Comparison of ENCODE assay signal across 8 cellular contexts in the genomic region with DNA sequence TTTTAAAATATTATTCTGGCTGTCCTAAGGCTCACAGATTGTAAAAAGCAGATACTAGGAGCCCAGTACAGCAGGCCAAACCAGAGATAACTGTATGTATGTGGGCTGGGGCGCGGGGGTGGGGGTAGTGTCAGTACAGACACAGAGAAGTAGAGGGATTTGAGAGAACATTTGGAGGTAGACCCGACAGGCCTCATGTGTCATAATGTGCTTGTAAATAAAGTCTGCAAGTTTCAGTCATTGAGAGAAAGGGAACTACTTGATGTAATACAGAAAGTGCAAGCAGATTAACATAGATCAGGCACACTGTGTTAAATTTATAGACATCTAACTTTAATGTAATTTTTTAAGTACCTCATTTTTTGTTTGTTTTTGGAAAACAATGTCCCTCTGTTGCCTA.
DNase-seq lines count a peak whose midpoint lies in the region; ATAC-seq and TF ChIP-seq lines count a peak whose summit lies in the region.

No MANE protein-coding gene starts in this region.

- H3K4me3 Mint-ChIP-seq in dendritic cell treated with granulocyte-macrophage colony-stimulating factor and Interleukin-4, amounts not matched to agents 40 ng/mL and 50 ng/mL, for 4 days, result no peak overlapping the region

- H3K27ac Mint-ChIP-seq in dendritic cell treated with granulocyte-macrophage colony-stimulating factor and Interleukin-4, amounts not matched to agents 40 ng/mL and 50 ng/mL, for 4 days, result peak overlapping the region; percentile 81

- peak; percentile 65 for DNase-seq in GM10266 (ENCODE audit: extremely low spot score)
- no peak for DNase-seq in NCI-H345 (lab: John Stamatoyannopoulos, UW)
- no peak for DNase-seq in NCI-H128 (lab: John Stamatoyannopoulos, UW; ENCODE audit: unreplicated experiment)
- no peak for DNase-seq in NCI-H187 treated with DMSO at 0.1 percent for 48 hours (lab: John Stamatoyannopoulos, UW)
- no peak for DNase-seq in UCSD-AML1 (lab: John Stamatoyannopoulos, UW; ENCODE audit: unreplicated experiment)

- peaks cover 55% of the 10 kb centered on the region for H3K4me1 Mint-ChIP-seq in dendritic cell treated with granulocyte-macrophage colony-stimulating factor and Interleukin-4, amounts not matched to agents 40 ng/mL and 50 ng/mL, for 4 days (ENCODE audit: low read depth)

- no peaks in the 10 kb centered on the region for H3K36me3 Mint-ChIP-seq in dendritic cell treated with granulocyte-macrophage colony-stimulating factor and Interleukin-4, amounts not matched to agents 40 ng/mL and 50 ng/mL, for 4 days (ENCODE audit: low read depth)

- no peak for TF ChIP-seq CTCF in GM10266 (IDR thresholded peaks at IDR 0.05; ENCODE audit: control insufficient read depth, insufficient read depth, low read depth, missing control alignments)

- intact Hi-C loops in dendritic cell treated with granulocyte-macrophage colony-stimulating factor and Interleukin-4, amounts not matched to agents 40 ng/mL and 50 ng/mL, for 4 days (cut with micrococcal nuclease), result no loop called here

- ATAC-seq in GM21390 (IDR thresholded peaks at IDR 0.05; ENCODE audit: unreplicated experiment), result peak; percentile 72
- ATAC-seq in HG03571 (IDR thresholded peaks at IDR 0.05; ENCODE audit: unreplicated experiment), result peak; percentile 74

- no peaks in the 10 kb centered on the region for H3K27me3 Mint-ChIP-seq in dendritic cell treated with granulocyte-macrophage colony-stimulating factor and Interleukin-4, amounts not matched to agents 40 ng/mL and 50 ng/mL, for 4 days

- H3K9me3 Mint-ChIP-seq in dendritic cell treated with granulocyte-macrophage colony-stimulating factor and Interleukin-4, amounts not matched to agents 40 ng/mL and 50 ng/mL, for 4 days, result no peaks in the 10 kb centered on the region
